ENCODE assay signal across 4 cellular contexts in genomic region chr1:16871171-16871570, GRCh38. TPM values are rescaled to one million over a fixed set of nuclear protein-coding genes. Genes with fewer than 3 reads are reported as not detected.
"Had no signal": no experiment of that assay in that cellular context is flagged by ENCODE, and none has a peak within 500 bp of the region (broad histone marks: within the 10 kb centered on the region; RNA-seq: fewer than 3 reads in every experiment).

No MANE protein-coding gene starts in this region.

RNA-seq across cellular contexts. Expression of gene RNU1-2, which starts 24.6 kb away (rescaled TPM):
- total RNA-seq: myocyte, osteoblast had no signal
- polyA plus RNA-seq: right cardiac atrium, thymus had no signal
